Comparison of ENCODE assay signal across 8 cellular contexts in the genomic region with DNA sequence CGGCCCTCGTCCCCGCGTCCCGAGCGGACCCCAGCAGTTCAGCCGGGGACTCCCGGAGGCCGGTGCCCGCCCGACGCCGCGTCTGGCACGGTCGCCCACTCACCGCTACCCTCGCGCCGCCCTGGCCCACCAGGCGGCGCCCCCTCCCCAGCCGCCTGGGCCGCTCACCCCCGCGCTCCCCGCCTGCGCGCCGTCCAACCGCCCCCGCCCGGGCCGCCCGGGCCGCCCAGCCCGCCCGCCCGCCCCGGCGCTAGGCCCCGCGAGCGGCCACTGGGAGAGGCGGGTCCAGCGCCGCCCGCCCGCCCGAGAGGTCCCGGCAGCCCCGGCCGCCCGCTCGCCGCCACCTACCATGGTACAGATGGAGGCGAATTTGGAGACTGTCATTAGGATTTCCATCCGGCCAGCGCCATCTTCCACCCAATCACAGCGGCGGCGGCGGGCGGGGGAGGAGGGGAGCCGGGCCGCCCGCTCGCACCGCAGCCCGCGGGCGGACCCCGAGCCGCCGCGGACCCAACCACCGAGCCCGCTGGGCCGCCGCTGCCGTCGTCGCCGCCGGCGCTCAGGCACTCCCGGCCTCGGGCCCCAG. TPM values are rescaled to one million over a fixed set of nuclear protein-coding genes. Genes with fewer than 3 reads are reported as not detected.
A peak's percentile ranks its signal among the peaks of the same experiment; 100 is the strongest.
DNase-seq lines count a peak whose midpoint lies in the region; ATAC-seq and TF ChIP-seq lines count a peak whose summit lies in the region.

A gene with protein sequence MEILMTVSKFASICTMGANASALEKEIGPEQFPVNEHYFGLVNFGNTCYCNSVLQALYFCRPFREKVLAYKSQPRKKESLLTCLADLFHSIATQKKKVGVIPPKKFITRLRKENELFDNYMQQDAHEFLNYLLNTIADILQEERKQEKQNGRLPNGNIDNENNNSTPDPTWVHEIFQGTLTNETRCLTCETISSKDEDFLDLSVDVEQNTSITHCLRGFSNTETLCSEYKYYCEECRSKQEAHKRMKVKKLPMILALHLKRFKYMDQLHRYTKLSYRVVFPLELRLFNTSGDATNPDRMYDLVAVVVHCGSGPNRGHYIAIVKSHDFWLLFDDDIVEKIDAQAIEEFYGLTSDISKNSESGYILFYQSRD (minus strand): TSS at position 568 of the 586 bp plus-strand sequence. CDS start 172 bp downstream, at position 396.

- H3K9me3 Mint-ChIP-seq in CD8-positive, alpha-beta T cell: no peaks in the 10 kb centered on the region
- no peaks in the 10 kb centered on the region for H3K9me3 Mint-ChIP-seq in activated B cell treated with CpG ODN at 0.5 μM for 24 hours

- peaks cover 32% of the 10 kb centered on the region for H3K4me1 ChIP-seq in CD8-positive, alpha-beta T cell (ENCODE audit: insufficient read depth, low read length)
- peaks cover 16% of the 10 kb centered on the region for H3K4me1 ChIP-seq in effector memory CD4-positive, alpha-beta T cell (ENCODE audit: control insufficient read depth, insufficient read depth, low read length, poor library complexity, severe bottlenecking)
- H3K4me1 ChIP-seq in mucosa of descending colon (ENCODE audit: low read depth) (peaks cover 32% of the 10 kb centered on the region), subcutaneous abdominal adipose tissue (ENCODE audit: control insufficient read depth in 5 of 5, insufficient read depth in 5 of 5, low read length in 5 of 5) (peaks cover 4 to 42% (median 34%) of the 10 kb centered on the region in 5 donors)

- H3K27ac ChIP-seq in CD8-positive, alpha-beta T cell (ENCODE audit: low read depth, low read length): peak within 1 kb of the TSS; percentile 74
- peak within 1 kb of the TSS; percentile 91 for H3K27ac ChIP-seq in effector memory CD4-positive, alpha-beta T cell (ENCODE audit: insufficient read depth, low read length, poor library complexity, severe bottlenecking)
- peak within 1 kb of the TSS; percentile 96 for H3K27ac ChIP-seq in subcutaneous abdominal adipose tissue (ENCODE audit: low read depth, low read length)

- peaks cover 47% of the 10 kb centered on the region for H3K4me1 Mint-ChIP-seq in CD8-positive, alpha-beta T cell (ENCODE audit: low read depth)
- H3K4me1 Mint-ChIP-seq in activated B cell treated with CpG ODN at 0.5 μM for 24 hours: peaks cover 68% of the 10 kb centered on the region

- peak in 2 of 7 experiments; percentile 48 to 58 for DNase-seq in CD8-positive, alpha-beta T cell
- peak; percentile 57 for DNase-seq in activated B cell treated with CpG ODN at 0.5 μM for 24 hours
- DNase-seq in effector memory CD4-positive, alpha-beta T cell: no peak
- DNase-seq in mucosa of descending colon: peak in 2 of 3 donors; percentile 60 to 67
- no peak for DNase-seq in NCI-H2107 treated with DMSO at 0.1 percent for 48 hours (lab: John Stamatoyannopoulos, UW; ENCODE audit: unreplicated experiment)

- no peaks in the 10 kb centered on the region for H3K27me3 ChIP-seq in CD8-positive, alpha-beta T cell (ENCODE audit: insufficient read depth, low read length)
- no peaks in the 10 kb centered on the region for H3K27me3 ChIP-seq in effector memory CD4-positive, alpha-beta T cell (replicated peaks; ENCODE audit: control insufficient read depth, insufficient read depth, low read length, poor library complexity, severe bottlenecking)
- no peaks in the 10 kb centered on the region for H3K27me3 ChIP-seq in subcutaneous abdominal adipose tissue (ENCODE audit: control insufficient read depth in 5 of 5, insufficient read depth in 4 of 5, low read length in 5 of 5)

- POLR2A ChIA-PET in CD8-positive, alpha-beta T cell (lab: Charles Lee): interaction anchor here (1.0 to 1.1 kb wide), 2 partner anchors 80 to 284 kb away, joined by 3 read pairs; partner anchors contain the start of gene RPL21
- POLR2A ChIA-PET in activated B cell treated with CpG ODN at 0.5 μM for 24 hours (lab: Charles Lee): interaction anchor here (0.9 to 2.9 kb wide), 14 partner anchors 10 to 174 kb away, joined by 3 to 39 read pairs (median 6); partner anchors contain the start of genes RASL11A and RPL21

- no peak for TF ChIP-seq CTCF in CD8-positive, alpha-beta T cell (IDR thresholded peaks at IDR 0.05)
- TF ChIP-seq CTCF in activated B cell treated with CpG ODN at 0.5 μM for 24 hours (IDR thresholded peaks at IDR 0.05) (no peak), mucosa of descending colon (IDR thresholded peaks at IDR 0.05) (no peak)

- CTCF ChIA-PET in CD8-positive, alpha-beta T cell (lab: Charles Lee): no interaction called here
- CTCF ChIA-PET in activated B cell treated with CpG ODN at 0.5 μM for 24 hours (lab: Charles Lee): interaction anchor here (1.1 to 1.7 kb wide), 4 partner anchors 24 to 186 kb away, joined by 4 to 7 read pairs (median 4); no protein-coding TSS in a partner anchor

- peak; percentile 4 for ATAC-seq in CD8-positive, alpha-beta T cell
- ATAC-seq in GM19372 (IDR thresholded peaks at IDR 0.05; ENCODE audit: low read depth, unreplicated experiment) (peak; percentile 17), HG03520 (IDR thresholded peaks at IDR 0.05; ENCODE audit: unreplicated experiment) (peak; percentile 12), activated B cell treated with CpG ODN at 0.5 μM for 24 hours (ENCODE audit: low read depth) (peak; percentile 10), mucosa of descending colon (peak; percentile 3)

- intact Hi-C loops in CD8-positive, alpha-beta T cell (cut with DNase I, micrococcal nuclease): loop anchor here (1.0 to 5.0 kb wide), 11 partner anchors 39 to 1884 kb away; partner anchors contain the start of genes RASL11A (in 2 of the 2), CDK8 (in 1 of the 2), GTF3A (in 1 of the 2) and MTMR6 (in 1 of the 2)
- intact Hi-C loops in activated B cell treated with CpG ODN at 0.5 μM for 24 hours (cut with micrococcal nuclease) (loop anchor here (1.0 to 10.0 kb wide), 5 partner anchors 53 to 966 kb away; partner anchors contain the start of genes GTF3A and PAN3), mucosa of descending colon (cut with DNase I, micrococcal nuclease) (loop anchor here in 1 of 2 donors (10.0 kb wide), 1 partner anchor 73 kb away; no protein-coding TSS in a partner anchor)

- H3K27ac Mint-ChIP-seq in CD8-positive, alpha-beta T cell: peak within 1 kb of the TSS; percentile 98
- peak within 1 kb of the TSS; percentile 99 for H3K27ac Mint-ChIP-seq in activated B cell treated with CpG ODN at 0.5 μM for 24 hours

- H3K4me3 Mint-ChIP-seq in CD8-positive, alpha-beta T cell: peak within 1 kb of the TSS; percentile 91
- peak within 1 kb of the TSS; percentile 98 for H3K4me3 Mint-ChIP-seq in activated B cell treated with CpG ODN at 0.5 μM for 24 hours

- no peaks in the 10 kb centered on the region for H3K27me3 Mint-ChIP-seq in CD8-positive, alpha-beta T cell (ENCODE audit: low read depth)
- no peaks in the 10 kb centered on the region for H3K27me3 Mint-ChIP-seq in activated B cell treated with CpG ODN at 0.5 μM for 24 hours

- peak within 1 kb of the TSS; percentile 81 for H3K4me3 ChIP-seq in CD8-positive, alpha-beta T cell (ENCODE audit: low read depth, low read length)
- peak within 1 kb of the TSS; percentile 83 for H3K4me3 ChIP-seq in effector memory CD4-positive, alpha-beta T cell (ENCODE audit: insufficient read depth, low read depth, low read length, poor library complexity, severe bottlenecking)
- H3K4me3 ChIP-seq in mucosa of descending colon (peak within 1 kb of the TSS; percentile 62), subcutaneous abdominal adipose tissue (ENCODE audit: low read depth in 1 of 5, low read length in 5 of 5) (peak within 1 kb of the TSS; percentile 78 to 90 (median 83))

- no peaks in the 10 kb centered on the region for H3K36me3 ChIP-seq in CD8-positive, alpha-beta T cell (ENCODE audit: insufficient read depth, low read length)
- H3K36me3 ChIP-seq in effector memory CD4-positive, alpha-beta T cell (ENCODE audit: control insufficient read depth, insufficient read depth, low read length): no peaks in the 10 kb centered on the region
- no peaks in the 10 kb centered on the region for H3K36me3 ChIP-seq in mucosa of descending colon (ENCODE audit: low read depth)
- no peaks in the 10 kb centered on the region for H3K36me3 ChIP-seq in subcutaneous abdominal adipose tissue (ENCODE audit: control insufficient read depth in 5 of 5, insufficient read depth in 5 of 5, low read length in 5 of 5)

- H3K9ac ChIP-seq in subcutaneous abdominal adipose tissue (ENCODE audit: low read length in 5 of 5): peak within 1 kb of the TSS; percentile 64 to 89 (median 83)

- peaks cover 4% of the 10 kb centered on the region for H3K36me3 Mint-ChIP-seq in CD8-positive, alpha-beta T cell
- peaks cover 7% of the 10 kb centered on the region for H3K36me3 Mint-ChIP-seq in activated B cell treated with CpG ODN at 0.5 μM for 24 hours (ENCODE audit: low read depth)

- no peaks in the 10 kb centered on the region for H3K9me3 ChIP-seq in CD8-positive, alpha-beta T cell (ENCODE audit: low read length)
- no peaks in the 10 kb centered on the region for H3K9me3 ChIP-seq in effector memory CD4-positive, alpha-beta T cell (ENCODE audit: control insufficient read depth, low read length)
- H3K9me3 ChIP-seq in mucosa of descending colon (no peaks in the 10 kb centered on the region), subcutaneous abdominal adipose tissue (ENCODE audit: control insufficient read depth in 5 of 5, low read length in 5 of 5) (no peaks in the 10 kb centered on the region)

RNA-seq across cellular contexts. Expression of the gene that starts here (rescaled TPM):
- total RNA-seq in CD8-positive, alpha-beta T cell: 10 to 100 TPM; 80.3 to 85.1 TPM
- total RNA-seq in activated B cell treated with CpG ODN at 0.5 μM for 24 hours (52.0 and 58.8 TPM in 2 replicates), mucosa of descending colon (10 to 100 TPM; 34.3 to 77.1 (median 45.0) TPM)

Comparison
In these comparisons a context has a peak if more than half of its experiments do, and no peak if none do; other contexts are left out.
1. DNase-seq: peak in activated B cell treated with CpG ODN at 0.5 μM for 24 hours (single experiment) and mucosa of descending colon (2 of 3); none in effector memory CD4-positive, alpha-beta T cell (0 of 3) and NCI-H2107 treated with DMSO at 0.1 percent for 48 hours (single experiment).
2. Peak in every context shown above with its lines, with median percentiles within 50 percentile points of each other: ATAC-seq, H3K27ac ChIP-seq and H3K4me3 ChIP-seq.